Comparison of ENCODE assay signal across 12 cellular contexts in genomic region chr10:22651276-22651980, GRCh38.
DNase-seq lines count a peak whose midpoint lies in the region; ATAC-seq, FAIRE-seq and TF ChIP-seq lines count a peak whose summit lies in the region.
"Had no signal": no experiment of that assay in that cellular context is flagged by ENCODE, and none has a peak within 500 bp of the region (broad histone marks: within the 10 kb centered on the region; RNA-seq: fewer than 3 reads in every experiment).

No MANE protein-coding gene starts in this region.

- H3K36me3 ChIP-seq in CD4-positive, CD25-positive, alpha-beta regulatory T cell (ENCODE audit: control insufficient read depth, insufficient read depth, low read length): no peaks in the 10 kb centered on the region
- H3K36me3 ChIP-seq in mucosa of descending colon (ENCODE audit: low read depth): no peaks in the 10 kb centered on the region
- no peaks in the 10 kb centered on the region for H3K36me3 ChIP-seq in pancreas
- H3K36me3 ChIP-seq: suprapubic skin had no signal

- H3K27ac Mint-ChIP-seq in CD4-positive, CD25-positive, alpha-beta regulatory T cell: peak overlapping the region; percentile 94 to 97 (median 95)
- peak overlapping the region; percentile 99 for H3K27ac Mint-ChIP-seq in activated CD8-positive, alpha-beta T cell treated with anti-CD3 and anti-CD28 coated beads for 36 hours

- H3K36me3 Mint-ChIP-seq in CD4-positive, CD25-positive, alpha-beta regulatory T cell: peaks cover 20% of the 10 kb centered on the region
- H3K36me3 Mint-ChIP-seq in activated CD8-positive, alpha-beta T cell treated with anti-CD3 and anti-CD28 coated beads for 36 hours (ENCODE audit: low read depth): peaks cover 50% of the 10 kb centered on the region

- ATAC-seq in CD4-positive, CD25-positive, alpha-beta regulatory T cell (ENCODE audit: low read depth in 2 of 2): no peak
- ATAC-seq in GM21367 (IDR thresholded peaks at IDR 0.05; ENCODE audit: unreplicated experiment) (peak; percentile 30), mucosa of descending colon (peak; percentile 31), pancreas (no peak)
- ATAC-seq in activated CD8-positive, alpha-beta T cell treated with anti-CD3 and anti-CD28 coated beads for 36 hours: peak; percentile 25

- peaks cover 100% of the 10 kb centered on the region for H3K4me1 ChIP-seq in CD4-positive, CD25-positive, alpha-beta regulatory T cell (ENCODE audit: control insufficient read depth, insufficient read depth, low read length, poor library complexity, severe bottlenecking)
- H3K4me1 ChIP-seq in mucosa of descending colon (ENCODE audit: low read depth) (no peaks in the 10 kb centered on the region), pancreas (peaks cover 0 to 9% (median 4%) of the 10 kb centered on the region in 3 donors)

- POLR2A ChIA-PET in activated CD8-positive, alpha-beta T cell treated with anti-CD3 and anti-CD28 coated beads for 36 hours (lab: Charles Lee): interaction anchor here (1.2 to 8.0 kb wide), 9 partner anchors 8 to 62 kb away, joined by 4 to 48 read pairs (median 6); partner anchors contain the start of gene PIP4K2A

- H3K4me1 Mint-ChIP-seq in CD4-positive, CD25-positive, alpha-beta regulatory T cell: peaks cover 59 to 100% (median 91%) of the 10 kb centered on the region in 4 donors
- H3K4me1 Mint-ChIP-seq in activated CD8-positive, alpha-beta T cell treated with anti-CD3 and anti-CD28 coated beads for 36 hours (ENCODE audit: low read depth): peaks cover 96% of the 10 kb centered on the region

- DNase-seq in CD4-positive, CD25-positive, alpha-beta regulatory T cell: no peak
- DNase-seq in activated CD8-positive, alpha-beta T cell treated with anti-CD3 and anti-CD28 coated beads for 36 hours: peak; percentile 86
- DNase-seq in mucosa of descending colon (peak in 1 of 3 donors; percentile 67), ureter (ENCODE audit: low spot score) (no peak), pancreas (no peak), GM20000 (ENCODE audit: low spot score) (no peak), GOT3 (lab: John Stamatoyannopoulos, UW) (no peak)
- DNase-seq: NCI-H524, SW 1271 had no signal

- TF ChIP-seq CTCF in activated CD8-positive, alpha-beta T cell treated with anti-CD3 and anti-CD28 coated beads for 36 hours (IDR thresholded peaks at IDR 0.05): no peak
- TF ChIP-seq CTCF in mucosa of descending colon (IDR thresholded peaks at IDR 0.05): no peak
- no peak for TF ChIP-seq CTCF in pancreas (IDR thresholded peaks at IDR 0.05)
- no peak for TF ChIP-seq CTCF in GM20000 (IDR thresholded peaks at IDR 0.05; ENCODE audit: extremely low read depth, missing control alignments)

- WGBS in pancreas, 2 donors: 87 to 92% methylated on average over 12 of the region's 12 CpGs

- intact Hi-C loops in activated CD8-positive, alpha-beta T cell treated with anti-CD3 and anti-CD28 coated beads for 36 hours (cut with micrococcal nuclease): no loop called here
- intact Hi-C loops in mucosa of descending colon (cut with DNase I, micrococcal nuclease) (no loop called here), pancreas (cut with DNase I) (no loop called here)

- H3K27me3 ChIP-seq in CD4-positive, CD25-positive, alpha-beta regulatory T cell (ENCODE audit: control insufficient read depth, insufficient read depth, low read length): no peaks in the 10 kb centered on the region
- no peaks in the 10 kb centered on the region for H3K27me3 ChIP-seq in pancreas
- H3K27me3 ChIP-seq: suprapubic skin had no signal

- H3K27me3 Mint-ChIP-seq in CD4-positive, CD25-positive, alpha-beta regulatory T cell: no peaks in the 10 kb centered on the region
- no peaks in the 10 kb centered on the region for H3K27me3 Mint-ChIP-seq in activated CD8-positive, alpha-beta T cell treated with anti-CD3 and anti-CD28 coated beads for 36 hours

- CTCF ChIA-PET in activated CD8-positive, alpha-beta T cell treated with anti-CD3 and anti-CD28 coated beads for 36 hours (lab: Charles Lee): interaction anchor here (1.5 to 7.0 kb wide), 3 partner anchors 21 to 77 kb away, joined by 4 to 32 read pairs (median 10); no protein-coding TSS in a partner anchor

- peak overlapping the region; percentile 76 for H3K27ac ChIP-seq in CD4-positive, CD25-positive, alpha-beta regulatory T cell (ENCODE audit: insufficient read depth, low read length, poor library complexity, severe bottlenecking)
- H3K27ac ChIP-seq in pancreas: no peak overlapping the region
- H3K27ac ChIP-seq: suprapubic skin had no signal

- H3K4me3 ChIP-seq in CD4-positive, CD25-positive, alpha-beta regulatory T cell (ENCODE audit: low read depth, low read length): peak overlapping the region; percentile 38
- H3K4me3 ChIP-seq in mucosa of descending colon (no peak overlapping the region), pancreas (no peak overlapping the region)
- H3K4me3 ChIP-seq: skin epidermis, suprapubic skin had no signal

- peak overlapping the region; percentile 42 to 89 (median 76) for H3K4me3 Mint-ChIP-seq in CD4-positive, CD25-positive, alpha-beta regulatory T cell
- H3K4me3 Mint-ChIP-seq in activated CD8-positive, alpha-beta T cell treated with anti-CD3 and anti-CD28 coated beads for 36 hours: peak overlapping the region; percentile 80

- H3K9me3 ChIP-seq in CD4-positive, CD25-positive, alpha-beta regulatory T cell (ENCODE audit: control insufficient read depth in 2 of 2, low read length in 2 of 2): no peaks in the 10 kb centered on the region
- H3K9me3 ChIP-seq in mucosa of descending colon: no peaks in the 10 kb centered on the region
- no peaks in the 10 kb centered on the region for H3K9me3 ChIP-seq in pancreas
- H3K9me3 ChIP-seq: suprapubic skin had no signal

- FAIRE-seq in pancreas (lab: Jason Lieb, UNC): no peak

- H3K9me3 Mint-ChIP-seq in CD4-positive, CD25-positive, alpha-beta regulatory T cell: peaks cover 0 to 2% (median 0%) of the 10 kb centered on the region in 7 donors
- no peaks in the 10 kb centered on the region for H3K9me3 Mint-ChIP-seq in activated CD8-positive, alpha-beta T cell treated with anti-CD3 and anti-CD28 coated beads for 36 hours

Comparison
In these comparisons a context has a peak if more than half of its experiments do, and no peak if none do; other contexts are left out.
1. ATAC-seq: peak in GM21367 (single experiment), activated CD8-positive, alpha-beta T cell treated with anti-CD3 and anti-CD28 coated beads for 36 hours (single experiment) and mucosa of descending colon (single experiment); none in CD4-positive, CD25-positive, alpha-beta regulatory T cell (0 of 2) and pancreas (0 of 4).